ENCODE assay signal across 16 cellular contexts in the genomic region with DNA sequence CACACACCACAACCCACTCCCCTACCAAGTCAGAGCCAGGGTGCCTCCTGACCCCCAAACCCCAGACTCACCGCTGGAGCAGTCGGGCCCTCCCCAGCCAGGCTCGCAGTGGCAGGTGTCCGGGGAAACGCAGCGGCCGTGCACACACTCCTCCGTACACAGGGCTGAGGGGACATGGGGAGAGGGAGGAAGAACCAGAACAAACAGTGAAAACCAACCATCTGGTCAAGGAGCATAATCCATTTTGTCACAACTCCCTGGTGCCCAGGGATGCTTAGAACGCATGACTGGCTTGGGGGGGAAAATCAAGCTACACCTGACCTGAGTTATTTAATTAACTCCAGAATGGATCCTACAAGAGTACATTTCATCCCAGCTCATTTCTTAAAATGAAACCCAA.
A peak's percentile ranks its signal among the peaks of the same experiment; 100 is the strongest.
DNase-seq lines count a peak whose midpoint lies in the region; ATAC-seq and TF ChIP-seq lines count a peak whose summit lies in the region.
"Had no signal": no experiment of that assay in that cellular context is flagged by ENCODE, and none has a peak within 500 bp of the region (broad histone marks: within the 10 kb centered on the region; RNA-seq: fewer than 3 reads in every experiment).

No MANE protein-coding gene starts in this region.

- intact Hi-C loops in posterior vena cava (cut with DNase I), result no loop called here

- CTCF ChIA-PET in HEK293 (lab: Yijun Ruan, JAX), result interaction anchor here (0.6 to 1.4 kb wide), 2 partner anchors 9 to 114 kb away, joined by 9 to 10 read pairs; no protein-coding TSS in a partner anchor

- peaks cover 13% of the 10 kb centered on the region for H3K27me3 Mint-ChIP-seq in brain
- peaks cover 21 to 76% of the 10 kb centered on the region in 2 donors for H3K27me3 Mint-ChIP-seq in effector memory CD8-positive, alpha-beta T cell

- H3K27ac Mint-ChIP-seq in brain, result peak overlapping the region in 4 of 5 experiments; percentile 50 to 75 (median 63)
- no peak overlapping the region for H3K27ac Mint-ChIP-seq in stimulated activated effector memory CD8-positive, alpha-beta T cell treated with anti-CD3 and anti-CD28 coated beads, Interleukin-12 subunit alpha, Interleukin-12 subunit beta, amount 100 ng/mL, for 72 hours
- no peak overlapping the region for H3K27ac Mint-ChIP-seq in effector memory CD8-positive, alpha-beta T cell

- TF ChIP-seq CTCF in HEK293 (tag by site-specific recombination; IDR thresholded peaks at IDR 0.05), result no peak
- TF ChIP-seq CTCF in brain (conservative IDR thresholded peaks at IDR 0.05), result no peak

- H3K9me3 Mint-ChIP-seq in brain, result no peaks in the 10 kb centered on the region
- no peaks in the 10 kb centered on the region for H3K9me3 Mint-ChIP-seq in stimulated activated effector memory CD8-positive, alpha-beta T cell treated with anti-CD3 and anti-CD28 coated beads, Interleukin-12 subunit alpha, Interleukin-12 subunit beta, amount 100 ng/mL, for 72 hours
- H3K9me3 Mint-ChIP-seq in effector memory CD8-positive, alpha-beta T cell, result no peaks in the 10 kb centered on the region
- H3K9me3 Mint-ChIP-seq: CD4-positive, alpha-beta memory T cell had no signal

- H3K36me3 ChIP-seq in HEK293 (ENCODE audit: control insufficient read depth in 2 of 2, insufficient read depth in 1 of 2, low read length in 2 of 2), result no peaks in the 10 kb centered on the region
- H3K36me3 ChIP-seq: BE2C, MG63 had no signal

- no peaks in the 10 kb centered on the region for H3K4me1 ChIP-seq in HEK293 (ENCODE audit: control insufficient read depth, insufficient read depth, low read length)
- H3K4me1 ChIP-seq: BE2C had no signal

- POLR2A ChIA-PET in HEK293 (lab: Yijun Ruan, JAX), result no interaction called here

- peak overlapping the region in 1 of 5 experiments; percentile 17 for H3K4me3 Mint-ChIP-seq in brain
- no peak overlapping the region for H3K4me3 Mint-ChIP-seq in stimulated activated effector memory CD8-positive, alpha-beta T cell treated with anti-CD3 and anti-CD28 coated beads, Interleukin-12 subunit alpha, Interleukin-12 subunit beta, amount 100 ng/mL, for 72 hours
- no peak overlapping the region for H3K4me3 Mint-ChIP-seq in effector memory CD8-positive, alpha-beta T cell
- H3K4me3 Mint-ChIP-seq: CD4-positive, alpha-beta memory T cell had no signal

- H3K9me3 ChIP-seq in HEK293 (ENCODE audit: control insufficient read depth, insufficient read depth, low read depth, low read length), result no peaks in the 10 kb centered on the region
- H3K9me3 ChIP-seq: BE2C, MG63 had no signal

- H3K36me3 Mint-ChIP-seq in brain, result no peaks in the 10 kb centered on the region
- H3K36me3 Mint-ChIP-seq in stimulated activated effector memory CD8-positive, alpha-beta T cell treated with anti-CD3 and anti-CD28 coated beads, Interleukin-12 subunit alpha, Interleukin-12 subunit beta, amount 100 ng/mL, for 72 hours, result no peaks in the 10 kb centered on the region
- H3K36me3 Mint-ChIP-seq in effector memory CD8-positive, alpha-beta T cell (ENCODE audit: insufficient read depth), result peaks cover 6% of the 10 kb centered on the region
- H3K36me3 Mint-ChIP-seq: CD4-positive, alpha-beta memory T cell had no signal

- H3K4me3 ChIP-seq in HEK293 (ENCODE audit: low read depth, low read length), result no peak overlapping the region
- H3K4me3 ChIP-seq: MG63, PC-9 had no signal

- ATAC-seq in stimulated activated effector memory CD8-positive, alpha-beta T cell treated with anti-CD3 and anti-CD28 coated beads, Interleukin-12 subunit alpha, Interleukin-12 subunit beta, amount 100 ng/mL, for 72 hours, result no peak
- no peak for ATAC-seq in effector memory CD8-positive, alpha-beta T cell (replicated peaks)

- H3K4me1 Mint-ChIP-seq in brain, result peaks cover 73% of the 10 kb centered on the region
- H3K4me1 Mint-ChIP-seq in stimulated activated effector memory CD8-positive, alpha-beta T cell treated with anti-CD3 and anti-CD28 coated beads, Interleukin-12 subunit alpha, Interleukin-12 subunit beta, amount 100 ng/mL, for 72 hours, result no peaks in the 10 kb centered on the region
- no peaks in the 10 kb centered on the region for H3K4me1 Mint-ChIP-seq in effector memory CD8-positive, alpha-beta T cell (ENCODE audit: low read depth in 2 of 2)
- H3K4me1 Mint-ChIP-seq: CD4-positive, alpha-beta memory T cell had no signal

- H3K27ac ChIP-seq in HEK293 (ENCODE audit: extremely low read depth, low read depth, low read length), result no peak overlapping the region
- H3K27ac ChIP-seq: PC-9 had no signal

- DNase-seq in NCI-H524 (lab: John Stamatoyannopoulos, UW), result peak; percentile 97
- DNase-seq in posterior vena cava (ENCODE audit: low spot score), result peak; percentile 71
- DNase-seq in stimulated activated effector memory CD8-positive, alpha-beta T cell treated with anti-CD3 and anti-CD28 coated beads, Interleukin-12 subunit alpha, Interleukin-12 subunit beta, amount 100 ng/mL, for 72 hours (ENCODE audit: low spot score in 2 of 2), result no peak
- DNase-seq in effector memory CD8-positive, alpha-beta T cell, result no peak
- no peak for DNase-seq in activated CD4-positive, CD25-positive, alpha-beta regulatory T cell treated with anti-CD3 and anti-CD28 coated beads, Interleukin-2, amount 50 U/mL, for 72 hours
- DNase-seq in effector CD4-positive, alpha-beta T cell, result no peak
- DNase-seq: BE2C; CD4-positive, alpha-beta memory T cell; MG63; NCI-H1092 treated with DMSO at 0.1 percent for 48 hours; NCI-H187 treated with DMSO at 0.1 percent for 48 hours; NCI-H526; PC-9; SIG-M5 had no signal

TF ChIP-seq in HEK293, 187 proteins besides CTCF, POLR2A, EP300 and RAD21:
- TF ChIP-seq, protein P1, sequence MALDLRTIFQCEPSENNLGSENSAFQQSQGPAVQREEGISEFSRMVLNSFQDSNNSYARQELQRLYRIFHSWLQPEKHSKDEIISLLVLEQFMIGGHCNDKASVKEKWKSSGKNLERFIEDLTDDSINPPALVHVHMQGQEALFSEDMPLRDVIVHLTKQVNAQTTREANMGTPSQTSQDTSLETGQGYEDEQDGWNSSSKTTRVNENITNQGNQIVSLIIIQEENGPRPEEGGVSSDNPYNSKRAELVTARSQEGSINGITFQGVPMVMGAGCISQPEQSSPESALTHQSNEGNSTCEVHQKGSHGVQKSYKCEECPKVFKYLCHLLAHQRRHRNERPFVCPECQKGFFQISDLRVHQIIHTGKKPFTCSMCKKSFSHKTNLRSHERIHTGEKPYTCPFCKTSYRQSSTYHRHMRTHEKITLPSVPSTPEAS (tag by site-specific recombination; IDR thresholded peaks at IDR 0.05), result no peak
- TF ChIP-seq, protein P2, sequence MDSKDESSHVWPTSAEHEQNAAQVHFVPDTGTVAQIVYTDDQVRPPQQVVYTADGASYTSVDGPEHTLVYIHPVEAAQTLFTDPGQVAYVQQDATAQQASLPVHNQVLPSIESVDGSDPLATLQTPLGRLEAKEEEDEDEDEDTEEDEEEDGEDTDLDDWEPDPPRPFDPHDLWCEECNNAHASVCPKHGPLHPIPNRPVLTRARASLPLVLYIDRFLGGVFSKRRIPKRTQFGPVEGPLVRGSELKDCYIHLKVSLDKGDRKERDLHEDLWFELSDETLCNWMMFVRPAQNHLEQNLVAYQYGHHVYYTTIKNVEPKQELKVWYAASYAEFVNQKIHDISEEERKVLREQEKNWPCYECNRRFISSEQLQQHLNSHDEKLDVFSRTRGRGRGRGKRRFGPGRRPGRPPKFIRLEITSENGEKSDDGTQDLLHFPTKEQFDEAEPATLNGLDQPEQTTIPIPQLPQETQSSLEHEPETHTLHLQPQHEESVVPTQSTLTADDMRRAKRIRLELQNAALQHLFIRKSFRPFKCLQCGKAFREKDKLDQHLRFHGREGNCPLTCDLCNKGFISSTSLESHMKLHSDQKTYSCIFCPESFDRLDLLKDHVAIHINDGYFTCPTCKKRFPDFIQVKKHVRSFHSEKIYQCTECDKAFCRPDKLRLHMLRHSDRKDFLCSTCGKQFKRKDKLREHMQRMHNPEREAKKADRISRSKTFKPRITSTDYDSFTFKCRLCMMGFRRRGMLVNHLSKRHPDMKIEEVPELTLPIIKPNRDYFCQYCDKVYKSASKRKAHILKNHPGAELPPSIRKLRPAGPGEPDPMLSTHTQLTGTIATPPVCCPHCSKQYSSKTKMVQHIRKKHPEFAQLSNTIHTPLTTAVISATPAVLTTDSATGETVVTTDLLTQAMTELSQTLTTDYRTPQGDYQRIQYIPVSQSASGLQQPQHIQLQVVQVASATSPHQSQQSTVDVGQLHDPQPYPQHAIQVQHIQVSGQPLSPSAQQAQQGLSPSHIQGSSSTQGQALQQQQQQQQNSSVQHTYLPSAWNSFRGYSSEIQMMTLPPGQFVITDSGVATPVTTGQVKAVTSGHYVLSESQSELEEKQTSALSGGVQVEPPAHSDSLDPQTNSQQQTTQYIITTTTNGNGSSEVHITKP (tag by site-specific recombination; IDR thresholded peaks at IDR 0.05), result 0 out of 2 replicates have a peak, but pooled peaks have one; percentile 15
- no peak for TF ChIP-seq ZNF76 (tag by site-specific recombination; IDR thresholded peaks at IDR 0.05; ENCODE audit: borderline replicate concordance, low read depth)
- TF ChIP-seq, protein P3, sequence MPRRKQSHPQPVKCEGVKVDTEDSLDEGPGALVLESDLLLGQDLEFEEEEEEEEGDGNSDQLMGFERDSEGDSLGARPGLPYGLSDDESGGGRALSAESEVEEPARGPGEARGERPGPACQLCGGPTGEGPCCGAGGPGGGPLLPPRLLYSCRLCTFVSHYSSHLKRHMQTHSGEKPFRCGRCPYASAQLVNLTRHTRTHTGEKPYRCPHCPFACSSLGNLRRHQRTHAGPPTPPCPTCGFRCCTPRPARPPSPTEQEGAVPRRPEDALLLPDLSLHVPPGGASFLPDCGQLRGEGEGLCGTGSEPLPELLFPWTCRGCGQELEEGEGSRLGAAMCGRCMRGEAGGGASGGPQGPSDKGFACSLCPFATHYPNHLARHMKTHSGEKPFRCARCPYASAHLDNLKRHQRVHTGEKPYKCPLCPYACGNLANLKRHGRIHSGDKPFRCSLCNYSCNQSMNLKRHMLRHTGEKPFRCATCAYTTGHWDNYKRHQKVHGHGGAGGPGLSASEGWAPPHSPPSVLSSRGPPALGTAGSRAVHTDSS (tag by site-specific recombination; IDR thresholded peaks at IDR 0.05), result no peak

Comparison
In these comparisons a context has a peak if more than half of its experiments do, and no peak if none do; other contexts are left out.
1. DNase-seq: peak in NCI-H524 (2 of 2) and posterior vena cava (single experiment); none in stimulated activated effector memory CD8-positive, alpha-beta T cell treated with anti-CD3 and anti-CD28 coated beads, Interleukin-12 subunit alpha, Interleukin-12 subunit beta, amount 100 ng/mL, for 72 hours (0 of 2), effector memory CD8-positive, alpha-beta T cell (0 of 3), activated CD4-positive, CD25-positive, alpha-beta regulatory T cell treated with anti-CD3 and anti-CD28 coated beads, Interleukin-2, amount 50 U/mL, for 72 hours (single experiment) and effector CD4-positive, alpha-beta T cell (single experiment).
2. H3K27ac Mint-ChIP-seq: peak in brain (4 of 5); none in stimulated activated effector memory CD8-positive, alpha-beta T cell treated with anti-CD3 and anti-CD28 coated beads, Interleukin-12 subunit alpha, Interleukin-12 subunit beta, amount 100 ng/mL, for 72 hours (single experiment) and effector memory CD8-positive, alpha-beta T cell (0 of 2).